ENCODE assay signal across 1 cellular context in the genomic region with DNA sequence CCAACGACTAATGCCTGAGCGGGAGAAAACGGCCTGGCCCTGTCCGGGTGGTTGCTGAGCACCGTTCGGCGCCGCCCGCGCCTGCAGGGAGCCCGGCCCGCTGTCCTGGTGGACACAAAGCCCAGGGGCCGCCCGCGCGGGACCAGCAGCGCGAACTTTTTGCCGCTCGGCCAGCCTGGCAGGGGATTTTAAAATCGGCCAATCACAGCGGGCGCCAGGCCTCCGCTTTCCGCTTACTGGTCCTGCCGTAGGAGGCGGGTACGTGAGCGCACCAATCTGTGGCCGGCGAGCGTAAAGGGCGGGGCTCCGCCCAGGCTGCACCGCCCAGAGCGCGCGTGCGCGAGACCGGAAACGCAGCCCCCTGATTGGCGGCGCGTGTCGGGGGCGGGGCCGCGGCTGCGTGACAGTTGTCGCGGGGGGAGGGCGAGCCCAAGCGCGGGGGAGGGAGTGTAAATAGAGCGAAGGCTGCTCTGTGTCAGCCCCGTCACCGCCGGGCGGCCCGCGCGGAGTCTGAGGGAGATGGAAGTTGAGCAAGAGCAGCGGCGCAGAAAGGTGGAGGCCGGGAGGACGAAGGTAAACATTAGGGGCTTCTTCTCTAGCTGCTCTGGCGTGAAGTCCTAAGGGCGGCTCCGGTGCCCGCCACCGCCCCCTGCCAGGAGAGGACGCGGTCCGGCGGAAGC.
TF ChIP-seq lines count a peak whose summit lies in the region.

A gene (minus strand): TSS at position 161 of the 680 bp plus-strand sequence. CDS start 1,132 bp downstream, outside the sequence.
A gene with protein sequence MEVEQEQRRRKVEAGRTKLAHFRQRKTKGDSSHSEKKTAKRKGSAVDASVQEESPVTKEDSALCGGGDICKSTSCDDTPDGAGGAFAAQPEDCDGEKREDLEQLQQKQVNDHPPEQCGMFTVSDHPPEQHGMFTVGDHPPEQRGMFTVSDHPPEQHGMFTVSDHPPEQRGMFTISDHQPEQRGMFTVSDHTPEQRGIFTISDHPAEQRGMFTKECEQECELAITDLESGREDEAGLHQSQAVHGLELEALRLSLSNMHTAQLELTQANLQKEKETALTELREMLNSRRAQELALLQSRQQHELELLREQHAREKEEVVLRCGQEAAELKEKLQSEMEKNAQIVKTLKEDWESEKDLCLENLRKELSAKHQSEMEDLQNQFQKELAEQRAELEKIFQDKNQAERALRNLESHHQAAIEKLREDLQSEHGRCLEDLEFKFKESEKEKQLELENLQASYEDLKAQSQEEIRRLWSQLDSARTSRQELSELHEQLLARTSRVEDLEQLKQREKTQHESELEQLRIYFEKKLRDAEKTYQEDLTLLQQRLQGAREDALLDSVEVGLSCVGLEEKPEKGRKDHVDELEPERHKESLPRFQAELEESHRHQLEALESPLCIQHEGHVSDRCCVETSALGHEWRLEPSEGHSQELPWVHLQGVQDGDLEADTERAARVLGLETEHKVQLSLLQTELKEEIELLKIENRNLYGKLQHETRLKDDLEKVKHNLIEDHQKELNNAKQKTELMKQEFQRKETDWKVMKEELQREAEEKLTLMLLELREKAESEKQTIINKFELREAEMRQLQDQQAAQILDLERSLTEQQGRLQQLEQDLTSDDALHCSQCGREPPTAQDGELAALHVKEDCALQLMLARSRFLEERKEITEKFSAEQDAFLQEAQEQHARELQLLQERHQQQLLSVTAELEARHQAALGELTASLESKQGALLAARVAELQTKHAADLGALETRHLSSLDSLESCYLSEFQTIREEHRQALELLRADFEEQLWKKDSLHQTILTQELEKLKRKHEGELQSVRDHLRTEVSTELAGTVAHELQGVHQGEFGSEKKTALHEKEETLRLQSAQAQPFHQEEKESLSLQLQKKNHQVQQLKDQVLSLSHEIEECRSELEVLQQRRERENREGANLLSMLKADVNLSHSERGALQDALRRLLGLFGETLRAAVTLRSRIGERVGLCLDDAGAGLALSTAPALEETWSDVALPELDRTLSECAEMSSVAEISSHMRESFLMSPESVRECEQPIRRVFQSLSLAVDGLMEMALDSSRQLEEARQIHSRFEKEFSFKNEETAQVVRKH (N-terminal part only) (plus strand): TSS at position 447 of the 680 bp plus-strand sequence. CDS start 73 bp downstream, at position 520.

TF ChIP-seq in K562, 482 proteins besides CTCF, POLR2A, EP300 and RAD21 (continued from another document and continues in another):
- TF ChIP-seq, protein P1, sequence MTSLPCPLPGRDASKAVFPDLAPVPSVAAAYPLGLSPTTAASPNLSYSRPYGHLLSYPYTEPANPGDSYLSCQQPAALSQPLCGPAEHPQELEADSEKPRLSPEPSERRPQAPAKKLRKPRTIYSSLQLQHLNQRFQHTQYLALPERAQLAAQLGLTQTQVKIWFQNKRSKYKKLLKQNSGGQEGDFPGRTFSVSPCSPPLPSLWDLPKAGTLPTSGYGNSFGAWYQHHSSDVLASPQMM (CRISPR knock-in tag; IDR thresholded peaks at IDR 0.05) = no peak
- no peak for TF ChIP-seq EWSR1 (IDR thresholded peaks at IDR 0.05; ENCODE audit: borderline replicate concordance, low read depth, partially characterized antibody)
- TF ChIP-seq, protein P2, sequence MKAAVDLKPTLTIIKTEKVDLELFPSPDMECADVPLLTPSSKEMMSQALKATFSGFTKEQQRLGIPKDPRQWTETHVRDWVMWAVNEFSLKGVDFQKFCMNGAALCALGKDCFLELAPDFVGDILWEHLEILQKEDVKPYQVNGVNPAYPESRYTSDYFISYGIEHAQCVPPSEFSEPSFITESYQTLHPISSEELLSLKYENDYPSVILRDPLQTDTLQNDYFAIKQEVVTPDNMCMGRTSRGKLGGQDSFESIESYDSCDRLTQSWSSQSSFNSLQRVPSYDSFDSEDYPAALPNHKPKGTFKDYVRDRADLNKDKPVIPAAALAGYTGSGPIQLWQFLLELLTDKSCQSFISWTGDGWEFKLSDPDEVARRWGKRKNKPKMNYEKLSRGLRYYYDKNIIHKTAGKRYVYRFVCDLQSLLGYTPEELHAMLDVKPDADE (conservative IDR thresholded peaks at IDR 0.05; ENCODE audit: control insufficient read depth, low read depth, low read length) = peak; percentile 88; the same call in 1 of the 2 replicates
- peak; percentile 75; the same call in 1 of the 2 replicates for TF ChIP-seq HEY1 (CRISPR knock-in tag; IDR thresholded peaks at IDR 0.05; ENCODE audit: borderline replicate concordance)
- TF ChIP-seq ZNF232 (CRISPR knock-in tag; IDR thresholded peaks at IDR 0.05) = no peak
- peak; percentile 79 for TF ChIP-seq MYC (IDR thresholded peaks at IDR 0.05; ENCODE audit: low read depth, low read length)
- TF ChIP-seq MYC (CRISPR knock-in tag; IDR thresholded peaks at IDR 0.05; ENCODE audit: borderline replicate concordance, low read depth) = no peak; the same call in 1 of the 2 replicates
- TF ChIP-seq HNRNPH1 (optimal IDR thresholded peaks at IDR 0.05; ENCODE audit: low read depth, low read length) = no peak
- TF ChIP-seq FOXA1 (IDR thresholded peaks at IDR 0.05; ENCODE audit: borderline replicate concordance) = 0 out of 2 replicates have a peak, but pooled peaks have one; percentile 63
- TF ChIP-seq, protein P3, sequence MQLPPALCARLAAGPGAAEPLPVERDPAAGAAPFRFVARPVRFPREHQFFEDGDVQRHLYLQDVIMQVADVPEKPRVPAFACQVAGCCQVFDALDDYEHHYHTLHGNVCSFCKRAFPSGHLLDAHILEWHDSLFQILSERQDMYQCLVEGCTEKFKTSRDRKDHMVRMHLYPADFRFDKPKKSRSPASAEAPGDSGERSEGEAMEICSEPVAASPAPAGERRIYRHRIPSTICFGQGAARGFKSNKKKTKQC (CRISPR knock-in tag; IDR thresholded peaks at IDR 0.05) = peak; percentile 62; the same call in 1 of the 2 replicates
- TF ChIP-seq, protein P4, sequence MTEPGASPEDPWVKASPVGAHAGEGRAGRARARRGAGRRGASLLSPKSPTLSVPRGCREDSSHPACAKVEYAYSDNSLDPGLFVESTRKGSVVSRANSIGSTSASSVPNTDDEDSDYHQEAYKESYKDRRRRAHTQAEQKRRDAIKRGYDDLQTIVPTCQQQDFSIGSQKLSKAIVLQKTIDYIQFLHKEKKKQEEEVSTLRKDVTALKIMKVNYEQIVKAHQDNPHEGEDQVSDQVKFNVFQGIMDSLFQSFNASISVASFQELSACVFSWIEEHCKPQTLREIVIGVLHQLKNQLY (CRISPR knock-in tag; conservative IDR thresholded peaks at IDR 0.05) = peak in 1 of 2 experiments; percentile 74; a peak in 1 of 4 replicates
- TF ChIP-seq MYBL2 (IDR thresholded peaks at IDR 0.05; ENCODE audit: low read depth) = peak; percentile 98
- TF ChIP-seq MYBL2 (CRISPR knock-in tag; IDR thresholded peaks at IDR 0.05; ENCODE audit: borderline replicate concordance) = no peak; the same call in 1 of the 2 replicates
- no peak for TF ChIP-seq DNMT1 (IDR thresholded peaks at IDR 0.05)
- TF ChIP-seq NFIX (CRISPR knock-in tag; IDR thresholded peaks at IDR 0.05; ENCODE audit: low read depth) = no peak
- TF ChIP-seq ZNF778 (CRISPR knock-in tag; IDR thresholded peaks at IDR 0.05) = no peak
- no peak for TF ChIP-seq PTRF (tag; IDR thresholded peaks at IDR 0.05)
- TF ChIP-seq, protein P5, sequence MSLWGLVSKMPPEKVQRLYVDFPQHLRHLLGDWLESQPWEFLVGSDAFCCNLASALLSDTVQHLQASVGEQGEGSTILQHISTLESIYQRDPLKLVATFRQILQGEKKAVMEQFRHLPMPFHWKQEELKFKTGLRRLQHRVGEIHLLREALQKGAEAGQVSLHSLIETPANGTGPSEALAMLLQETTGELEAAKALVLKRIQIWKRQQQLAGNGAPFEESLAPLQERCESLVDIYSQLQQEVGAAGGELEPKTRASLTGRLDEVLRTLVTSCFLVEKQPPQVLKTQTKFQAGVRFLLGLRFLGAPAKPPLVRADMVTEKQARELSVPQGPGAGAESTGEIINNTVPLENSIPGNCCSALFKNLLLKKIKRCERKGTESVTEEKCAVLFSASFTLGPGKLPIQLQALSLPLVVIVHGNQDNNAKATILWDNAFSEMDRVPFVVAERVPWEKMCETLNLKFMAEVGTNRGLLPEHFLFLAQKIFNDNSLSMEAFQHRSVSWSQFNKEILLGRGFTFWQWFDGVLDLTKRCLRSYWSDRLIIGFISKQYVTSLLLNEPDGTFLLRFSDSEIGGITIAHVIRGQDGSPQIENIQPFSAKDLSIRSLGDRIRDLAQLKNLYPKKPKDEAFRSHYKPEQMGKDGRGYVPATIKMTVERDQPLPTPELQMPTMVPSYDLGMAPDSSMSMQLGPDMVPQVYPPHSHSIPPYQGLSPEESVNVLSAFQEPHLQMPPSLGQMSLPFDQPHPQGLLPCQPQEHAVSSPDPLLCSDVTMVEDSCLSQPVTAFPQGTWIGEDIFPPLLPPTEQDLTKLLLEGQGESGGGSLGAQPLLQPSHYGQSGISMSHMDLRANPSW (CRISPR knock-in tag; IDR thresholded peaks at IDR 0.05) = no peak
- TF ChIP-seq, protein P6, sequence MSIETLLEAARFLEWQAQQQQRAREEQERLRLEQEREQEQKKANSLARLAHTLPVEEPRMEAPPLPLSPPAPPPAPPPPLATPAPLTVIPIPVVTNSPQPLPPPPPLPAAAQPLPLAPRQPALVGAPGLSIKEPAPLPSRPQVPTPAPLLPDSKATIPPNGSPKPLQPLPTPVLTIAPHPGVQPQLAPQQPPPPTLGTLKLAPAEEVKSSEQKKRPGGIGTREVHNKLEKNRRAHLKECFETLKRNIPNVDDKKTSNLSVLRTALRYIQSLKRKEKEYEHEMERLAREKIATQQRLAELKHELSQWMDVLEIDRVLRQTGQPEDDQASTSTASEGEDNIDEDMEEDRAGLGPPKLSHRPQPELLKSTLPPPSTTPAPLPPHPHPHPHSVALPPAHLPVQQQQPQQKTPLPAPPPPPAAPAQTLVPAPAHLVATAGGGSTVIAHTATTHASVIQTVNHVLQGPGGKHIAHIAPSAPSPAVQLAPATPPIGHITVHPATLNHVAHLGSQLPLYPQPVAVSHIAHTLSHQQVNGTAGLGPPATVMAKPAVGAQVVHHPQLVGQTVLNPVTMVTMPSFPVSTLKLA (conservative IDR thresholded peaks at IDR 0.05) = peak; percentile 97 to 98
- TF ChIP-seq, protein P7, sequence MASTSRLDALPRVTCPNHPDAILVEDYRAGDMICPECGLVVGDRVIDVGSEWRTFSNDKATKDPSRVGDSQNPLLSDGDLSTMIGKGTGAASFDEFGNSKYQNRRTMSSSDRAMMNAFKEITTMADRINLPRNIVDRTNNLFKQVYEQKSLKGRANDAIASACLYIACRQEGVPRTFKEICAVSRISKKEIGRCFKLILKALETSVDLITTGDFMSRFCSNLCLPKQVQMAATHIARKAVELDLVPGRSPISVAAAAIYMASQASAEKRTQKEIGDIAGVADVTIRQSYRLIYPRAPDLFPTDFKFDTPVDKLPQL (IDR thresholded peaks at IDR 0.05; ENCODE audit: extremely low read depth, insufficient read length) = no peak
- no peak for TF ChIP-seq ZNF121 (CRISPR knock-in tag; conservative IDR thresholded peaks at IDR 0.05)
- TF ChIP-seq ATF1 (CRISPR knock-in tag; IDR thresholded peaks at IDR 0.05) = peak; percentile 17; the same call in 1 of the 2 replicates
- TF ChIP-seq ATF1 (tag; IDR thresholded peaks at IDR 0.05) = peak; percentile 89
- no peak for TF ChIP-seq DMBX1 (CRISPR knock-in tag; IDR thresholded peaks at IDR 0.05; ENCODE audit: borderline replicate concordance)
- no peak for TF ChIP-seq RCOR1 (IDR thresholded peaks at IDR 0.05; ENCODE audit: borderline replicate concordance in 1 of 2, low read depth in 2 of 2, low read length in 2 of 2)
- no peak for TF ChIP-seq YY1 (IDR thresholded peaks at IDR 0.05; ENCODE audit: borderline replicate concordance in 1 of 3, control insufficient read depth in 1 of 3, extremely low read depth in 1 of 3, insufficient read depth in 3 of 3, insufficient read length in 1 of 3, insufficient replicate concordance in 2 of 3, low read depth in 1 of 3, low read length in 2 of 3)
- TF ChIP-seq HDAC3 (IDR thresholded peaks at IDR 0.05; ENCODE audit: borderline replicate concordance, partially characterized antibody) = no peak
- TF ChIP-seq, protein P8, sequence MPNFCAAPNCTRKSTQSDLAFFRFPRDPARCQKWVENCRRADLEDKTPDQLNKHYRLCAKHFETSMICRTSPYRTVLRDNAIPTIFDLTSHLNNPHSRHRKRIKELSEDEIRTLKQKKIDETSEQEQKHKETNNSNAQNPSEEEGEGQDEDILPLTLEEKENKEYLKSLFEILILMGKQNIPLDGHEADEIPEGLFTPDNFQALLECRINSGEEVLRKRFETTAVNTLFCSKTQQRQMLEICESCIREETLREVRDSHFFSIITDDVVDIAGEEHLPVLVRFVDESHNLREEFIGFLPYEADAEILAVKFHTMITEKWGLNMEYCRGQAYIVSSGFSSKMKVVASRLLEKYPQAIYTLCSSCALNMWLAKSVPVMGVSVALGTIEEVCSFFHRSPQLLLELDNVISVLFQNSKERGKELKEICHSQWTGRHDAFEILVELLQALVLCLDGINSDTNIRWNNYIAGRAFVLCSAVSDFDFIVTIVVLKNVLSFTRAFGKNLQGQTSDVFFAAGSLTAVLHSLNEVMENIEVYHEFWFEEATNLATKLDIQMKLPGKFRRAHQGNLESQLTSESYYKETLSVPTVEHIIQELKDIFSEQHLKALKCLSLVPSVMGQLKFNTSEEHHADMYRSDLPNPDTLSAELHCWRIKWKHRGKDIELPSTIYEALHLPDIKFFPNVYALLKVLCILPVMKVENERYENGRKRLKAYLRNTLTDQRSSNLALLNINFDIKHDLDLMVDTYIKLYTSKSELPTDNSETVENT (CRISPR knock-in tag; IDR thresholded peaks at IDR 0.05) = peak; percentile 95
- TF ChIP-seq MXI1 (IDR thresholded peaks at IDR 0.05; ENCODE audit: low read depth, low read length) = peak; percentile 75
- no peak for TF ChIP-seq ZNF124 (CRISPR knock-in tag; IDR thresholded peaks at IDR 0.05)
- TF ChIP-seq ZBTB17 (CRISPR knock-in tag; IDR thresholded peaks at IDR 0.05) = peak; percentile 56
- TF ChIP-seq HLTF (IDR thresholded peaks at IDR 0.05) = no peak; the same call in 1 of the 2 replicates
- TF ChIP-seq KLF6 (CRISPR knock-in tag; IDR thresholded peaks at IDR 0.05; ENCODE audit: borderline replicate concordance) = peak; percentile 25; the same call in 1 of the 2 replicates
- TF ChIP-seq MYNN (IDR thresholded peaks at IDR 0.05) = no peak
- no peak for TF ChIP-seq MYNN (CRISPR knock-in tag; IDR thresholded peaks at IDR 0.05)
- no peak for TF ChIP-seq ELF2 (CRISPR knock-in tag; IDR thresholded peaks at IDR 0.05)
- no peak for TF ChIP-seq ILK (tag; IDR thresholded peaks at IDR 0.05; ENCODE audit: borderline replicate concordance, low read depth)
- no peak for TF ChIP-seq CCAR2 (IDR thresholded peaks at IDR 0.05; ENCODE audit: low read depth, low read length)
- TF ChIP-seq ZNF384 (IDR thresholded peaks at IDR 0.05; ENCODE audit: low read depth, low read length) = no peak; the same call in 1 of the 2 replicates
- TF ChIP-seq, protein P9, sequence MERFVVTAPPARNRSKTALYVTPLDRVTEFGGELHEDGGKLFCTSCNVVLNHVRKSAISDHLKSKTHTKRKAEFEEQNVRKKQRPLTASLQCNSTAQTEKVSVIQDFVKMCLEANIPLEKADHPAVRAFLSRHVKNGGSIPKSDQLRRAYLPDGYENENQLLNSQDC (CRISPR knock-in tag; IDR thresholded peaks at IDR 0.05) = 0 out of 2 replicates have a peak, but pooled peaks have one; percentile 69
- TF ChIP-seq, protein P10, sequence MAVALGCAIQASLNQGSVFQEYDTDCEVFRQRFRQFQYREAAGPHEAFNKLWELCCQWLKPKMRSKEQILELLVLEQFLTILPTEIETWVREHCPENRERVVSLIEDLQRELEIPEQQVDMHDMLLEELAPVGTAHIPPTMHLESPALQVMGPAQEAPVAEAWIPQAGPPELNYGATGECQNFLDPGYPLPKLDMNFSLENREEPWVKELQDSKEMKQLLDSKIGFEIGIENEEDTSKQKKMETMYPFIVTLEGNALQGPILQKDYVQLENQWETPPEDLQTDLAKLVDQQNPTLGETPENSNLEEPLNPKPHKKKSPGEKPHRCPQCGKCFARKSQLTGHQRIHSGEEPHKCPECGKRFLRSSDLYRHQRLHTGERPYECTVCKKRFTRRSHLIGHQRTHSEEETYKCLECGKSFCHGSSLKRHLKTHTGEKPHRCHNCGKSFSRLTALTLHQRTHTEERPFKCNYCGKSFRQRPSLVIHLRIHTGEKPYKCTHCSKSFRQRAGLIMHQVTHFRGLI (CRISPR knock-in tag; IDR thresholded peaks at IDR 0.05) = no peak
- TF ChIP-seq ZNF699 (CRISPR knock-in tag; IDR thresholded peaks at IDR 0.05; ENCODE audit: insufficient replicate concordance) = no peak
